ENCODE assay signal across 17 cellular contexts in the genomic region with DNA sequence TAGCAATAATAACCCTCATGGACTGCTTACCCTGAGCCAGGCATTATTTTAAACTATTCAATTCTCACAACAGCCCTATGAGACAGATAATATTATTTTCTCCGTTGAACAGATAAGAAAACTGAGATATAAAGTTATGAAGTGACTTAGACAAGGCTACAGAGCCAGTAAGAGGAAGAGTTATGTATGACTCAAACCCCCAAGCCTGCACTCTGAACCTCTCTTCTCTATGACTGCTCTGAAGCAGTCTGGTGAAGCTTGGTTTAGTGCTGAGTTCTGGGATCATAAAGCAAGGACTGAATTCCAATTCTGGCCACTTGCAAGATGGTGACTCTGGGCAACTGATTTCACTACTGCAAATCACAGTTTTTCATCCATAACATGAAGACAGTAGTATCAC. TPM values are rescaled to one million over a fixed set of nuclear protein-coding genes. Genes with fewer than 3 reads are reported as not detected.
DNase-seq lines count a peak whose midpoint lies in the region; ATAC-seq and TF ChIP-seq lines count a peak whose summit lies in the region.
"Had no signal": no experiment of that assay in that cellular context is flagged by ENCODE, and none has a peak within 500 bp of the region (broad histone marks: within the 10 kb centered on the region; RNA-seq: fewer than 3 reads in every experiment).

No MANE protein-coding gene starts in this region.

- H2BK15ac ChIP-seq in IMR-90 (ENCODE audit: low read depth, low read length), result no peak overlapping the region; the same call in 2 of the 3 replicates

- peaks cover 26% of the 10 kb centered on the region for H3K9me1 ChIP-seq in IMR-90 (ENCODE audit: insufficient read depth, low read length)

- H4K20me1 ChIP-seq in IMR-90 (ENCODE audit: insufficient read depth, low read length), result no peaks in the 10 kb centered on the region

- H3K14ac ChIP-seq in IMR-90 (replicated peaks; ENCODE audit: low read depth, low read length), result 0 out of 2 replicates have a peak overlapping the region, but pooled peaks have one; percentile 64

- peak overlapping the region; percentile 19 for H2AFZ ChIP-seq in IMR-90 (replicated peaks; ENCODE audit: low read length, poor library complexity)

- no CpG with 5 or more reads among the region's 1 CpG for WGBS in IMR-90 (ENCODE audit: extremely low coverage in 2 of 2, insufficient read length in 1 of 2), 2 experiments
- WGBS in ovary, 3 donors, result 24 to 39% (median 33%) methylated on average over 1 of the region's 1 CpG

- 0 out of 2 replicates have a peak overlapping the region, but pooled peaks have one; percentile 11 for H3K18ac ChIP-seq in IMR-90 (ENCODE audit: low read depth, low read length)

- POLR2A ChIA-PET in IMR-90 (lab: Charles Lee; ENCODE audit: unreplicated experiment), result interaction anchor here (0.6 kb wide), 1 partner anchor 31 kb away, joined by 4 read pairs; no protein-coding TSS in a partner anchor

- TF ChIP-seq CTCF in IMR-90 (conservative IDR thresholded peaks at IDR 0.05; ENCODE audit: low read depth, low read length), result no peak
- no peak for TF ChIP-seq CTCF in chondrocyte (IDR thresholded peaks at IDR 0.05)
- TF ChIP-seq CTCF in ovary (IDR thresholded peaks at IDR 0.05), result no peak
- no peak for TF ChIP-seq CTCF in natural killer cell (IDR thresholded peaks at IDR 0.05)

- H2BK120ac ChIP-seq in IMR-90 (ENCODE audit: low read depth, low read length), result no peak overlapping the region

- CTCF ChIA-PET in IMR-90 (lab: Yijun Ruan, JAX), result no interaction called here

- H3K4me1 ChIP-seq in IMR-90 (ENCODE audit: control insufficient read depth, insufficient read depth, low read length), result peaks cover 29% of the 10 kb centered on the region
- peaks cover 6% of the 10 kb centered on the region for H3K4me1 ChIP-seq in ovary (ENCODE audit: insufficient read depth)

- no peak for TF ChIP-seq POLR2A in IMR-90 (IDR thresholded peaks at IDR 0.05; ENCODE audit: low read depth, low read length)
- TF ChIP-seq POLR2A in ovary (IDR thresholded peaks at IDR 0.05), result no peak

- dilution Hi-C loops in IMR-90 (cut with HindIII; ENCODE audit: low sequenced_read_pairs, unreplicated experiment), result no loop called here

- DNase-seq in IMR-90 (peak; percentile 85), chondrocyte (ENCODE audit: low spot score) (no peak), kidney glomerular epithelial cell (lab: John Stamatoyannopoulos, UW) (peak; percentile 14), ovary (no peak), natural killer cell (no peak), DMS53 treated with DMSO at 0.1 percent for 48 hours (lab: John Stamatoyannopoulos, UW; ENCODE audit: unreplicated experiment) (no peak)
- DNase-seq in stimulated activated effector memory CD8-positive, alpha-beta T cell treated with anti-CD3 and anti-CD28 coated beads, Interleukin-12 subunit alpha, Interleukin-12 subunit beta, amount 100 ng/mL, for 72 hours (ENCODE audit: low spot score in 2 of 2), result no peak
- DNase-seq: activated CD4-positive, alpha-beta T cell treated with anti-CD3 and anti-CD28 coated beads, Interleukin-2, amount 50 U/mL, for 1 hour; activated T-cell treated with anti-CD3 and anti-CD28 coated beads, Interleukin-2, amount 50 U/mL, for 4 hours; effector CD8-positive, alpha-beta T cell; occipital lobe; Peyer's patch; tibial artery had no signal

- H3K27me3 Mint-ChIP-seq in chondrocyte (ENCODE audit: low read depth), result no peaks in the 10 kb centered on the region
- peaks cover 6 to 20% of the 10 kb centered on the region in 2 donors for H3K27me3 Mint-ChIP-seq in natural killer cell (ENCODE audit: low read depth in 2 of 2)

- in situ Hi-C loops in IMR-90 (cut with MboI; ENCODE audit: low sequenced_read_pairs), result no loop called here

- no peak overlapping the region for H4K5ac ChIP-seq in IMR-90 (ENCODE audit: low read depth, low read length)

- no peak overlapping the region for H3K4me3 Mint-ChIP-seq in chondrocyte (ENCODE audit: unreplicated experiment)
- H3K4me3 Mint-ChIP-seq in stimulated activated effector memory CD8-positive, alpha-beta T cell treated with anti-CD3 and anti-CD28 coated beads, Interleukin-12 subunit alpha, Interleukin-12 subunit beta, amount 100 ng/mL, for 72 hours, result no peak overlapping the region
- H3K4me3 Mint-ChIP-seq in natural killer cell, result no peak overlapping the region
- H3K4me3 Mint-ChIP-seq: activated naive CD8-positive, alpha-beta T cell; activated T-cell treated with anti-CD3 and anti-CD28 coated beads, Interleukin-2, amount 50 U/mL, for 4 hours had no signal

- H2BK20ac ChIP-seq in IMR-90 (ENCODE audit: low read depth, low read length), result no peak overlapping the region

- no peaks in the 10 kb centered on the region for H3K27me3 ChIP-seq in IMR-90 (ENCODE audit: control insufficient read depth, insufficient read depth, low read length)
- no peaks in the 10 kb centered on the region for H3K27me3 ChIP-seq in ovary
- H3K27me3 ChIP-seq: cardiac muscle cell, Peyer's patch, tibial artery had no signal

- H4K8ac ChIP-seq in IMR-90 (ENCODE audit: low read depth in 2 of 2, low read length in 2 of 2), result no peak overlapping the region

- peak overlapping the region; percentile 34; the same call in 1 of the 2 replicates for H3K4me2 ChIP-seq in IMR-90 (ENCODE audit: low read depth, low read length)

- no peak overlapping the region for H3K4ac ChIP-seq in IMR-90 (ENCODE audit: low read depth, low read length)

- H3K56ac ChIP-seq in IMR-90 (ENCODE audit: extremely low read depth, insufficient read depth, low read length), result no peak overlapping the region

- H2BK5ac ChIP-seq in IMR-90 (ENCODE audit: low read depth, low read length, poor library complexity, severe bottlenecking), result peak overlapping the region; percentile 68

- H3K27ac ChIP-seq in IMR-90 (ENCODE audit: insufficient read depth, low read length), result no peak overlapping the region
- H3K27ac ChIP-seq in ovary, result no peak overlapping the region
- H3K27ac ChIP-seq: C4-2B, cardiac muscle cell, tibial artery had no signal

- H3K9me3 Mint-ChIP-seq in chondrocyte (ENCODE audit: low read depth), result no peaks in the 10 kb centered on the region
- no peaks in the 10 kb centered on the region for H3K9me3 Mint-ChIP-seq in stimulated activated effector memory CD8-positive, alpha-beta T cell treated with anti-CD3 and anti-CD28 coated beads, Interleukin-12 subunit alpha, Interleukin-12 subunit beta, amount 100 ng/mL, for 72 hours
- H3K9me3 Mint-ChIP-seq in natural killer cell, result no peaks in the 10 kb centered on the region
- H3K9me3 Mint-ChIP-seq: activated T-cell treated with anti-CD3 and anti-CD28 coated beads, Interleukin-2, amount 50 U/mL, for 4 hours had no signal

- BruUV-seq in IMR-90 (replicated peaks; lab: Mats Ljungman, UMichigan), result no TSS peak

- no peak overlapping the region for H2AK9ac ChIP-seq in IMR-90 (replicated peaks; ENCODE audit: low read depth, low read length, poor library complexity)

- H3K9me3 ChIP-seq in IMR-90 (ENCODE audit: control insufficient read depth, insufficient read depth, low read length), result no peaks in the 10 kb centered on the region
- H3K9me3 ChIP-seq in ovary, result no peaks in the 10 kb centered on the region
- H3K9me3 ChIP-seq: Peyer's patch, tibial artery had no signal

- intact Hi-C loops in IMR-90 (cut with micrococcal nuclease), result no loop called here
- intact Hi-C loops in ovary (cut with DNase I), result no loop called here
- intact Hi-C loops in natural killer cell (cut with micrococcal nuclease), result no loop called here

- no peaks in the 10 kb centered on the region for H3K79me1 ChIP-seq in IMR-90 (ENCODE audit: low read depth in 1 of 2, low read length in 2 of 2)

- H3K4me1 Mint-ChIP-seq in chondrocyte (ENCODE audit: low read depth), result peaks cover 44% of the 10 kb centered on the region
- H3K4me1 Mint-ChIP-seq in stimulated activated effector memory CD8-positive, alpha-beta T cell treated with anti-CD3 and anti-CD28 coated beads, Interleukin-12 subunit alpha, Interleukin-12 subunit beta, amount 100 ng/mL, for 72 hours, result no peaks in the 10 kb centered on the region
- no peaks in the 10 kb centered on the region for H3K4me1 Mint-ChIP-seq in natural killer cell

- TF ChIP-seq EP300 in ovary (IDR thresholded peaks at IDR 0.05), result no peak

- H3K36me3 Mint-ChIP-seq in chondrocyte (ENCODE audit: low read depth) (peaks cover 3% of the 10 kb centered on the region), natural killer cell (no peaks in the 10 kb centered on the region)
- no peaks in the 10 kb centered on the region for H3K36me3 Mint-ChIP-seq in stimulated activated effector memory CD8-positive, alpha-beta T cell treated with anti-CD3 and anti-CD28 coated beads, Interleukin-12 subunit alpha, Interleukin-12 subunit beta, amount 100 ng/mL, for 72 hours
- H3K36me3 Mint-ChIP-seq: activated naive CD8-positive, alpha-beta T cell had no signal

- no peak overlapping the region for H3K9ac ChIP-seq in IMR-90 (ENCODE audit: low read depth, low read length)

- H3K4me3 ChIP-seq in IMR-90 (ENCODE audit: insufficient read depth, low read depth, low read length) (no peak overlapping the region), ovary (no peak overlapping the region)
- H3K4me3 ChIP-seq: cardiac muscle cell, Peyer's patch, tibial artery had no signal

- no peak overlapping the region for H3K23ac ChIP-seq in IMR-90 (ENCODE audit: low read depth, low read length)

- no peak for TF ChIP-seq RAD21 in IMR-90 (IDR thresholded peaks at IDR 0.05; ENCODE audit: low read length)

- peak overlapping the region; percentile 42; the same call in 1 of the 2 replicates for H2AK5ac ChIP-seq in IMR-90 (ENCODE audit: low read depth, low read length)

- ATAC-seq in IMR-90 (ENCODE audit: low read depth) (peak; percentile 77), natural killer cell (no peak)
- ATAC-seq in stimulated activated effector memory CD8-positive, alpha-beta T cell treated with anti-CD3 and anti-CD28 coated beads, Interleukin-12 subunit alpha, Interleukin-12 subunit beta, amount 100 ng/mL, for 72 hours, result peak; percentile 53
- ATAC-seq: activated T-cell treated with anti-CD3 and anti-CD28 coated beads, Interleukin-2, amount 50 U/mL, for 4 hours; SK-N-SH treated with all-trans-retinoic acid at 6 μM for 48 hours had no signal

- peak overlapping the region; percentile 9 for H3K27ac Mint-ChIP-seq in chondrocyte (ENCODE audit: unreplicated experiment)
- H3K27ac Mint-ChIP-seq in stimulated activated effector memory CD8-positive, alpha-beta T cell treated with anti-CD3 and anti-CD28 coated beads, Interleukin-12 subunit alpha, Interleukin-12 subunit beta, amount 100 ng/mL, for 72 hours, result no peak overlapping the region
- no peak overlapping the region for H3K27ac Mint-ChIP-seq in natural killer cell
- H3K27ac Mint-ChIP-seq: activated naive CD8-positive, alpha-beta T cell had no signal

- H4K91ac ChIP-seq in IMR-90 (ENCODE audit: insufficient read depth, low read depth, low read length), result no peak overlapping the region

- H3K36me3 ChIP-seq in IMR-90 (ENCODE audit: control insufficient read depth, insufficient read depth, low read length), result no peaks in the 10 kb centered on the region
- no peaks in the 10 kb centered on the region for H3K36me3 ChIP-seq in ovary
- H3K36me3 ChIP-seq: cardiac muscle cell, Peyer's patch, tibial artery had no signal

RNA-seq across cellular contexts. Expression of a gene that starts 34.5 kb away (rescaled TPM):
- total RNA-seq in IMR-90 (2012; rRNA removed), result 28.6 and 31.7 TPM in 2 replicates
- polyA plus RNA-seq in IMR-90 (2012; rRNA removed), result 68.0 and 71.4 TPM in 2 replicates
- polyA plus RNA-seq in IMR-90 (2012; cell fraction: cytosol; rRNA removed), result 42.9 and 47.7 TPM in 2 replicates
- 157 and 165 TPM in 2 replicates for polyA plus RNA-seq in IMR-90 (2012; cell fraction: nucleus; rRNA removed; ENCODE audit: low replicate concordance)
- 112 to 181 TPM (median 164 TPM) in 3 replicates for total RNA-seq in chondrocyte
- total RNA-seq in ovary, result 100 to 1,000 TPM in 5 of 7 donors, 10 to 100 TPM in 2; 45.2 to 230 (median 149) TPM
- polyA plus RNA-seq in ovary, result 10 to 100 TPM; 88.5 to 93.9 TPM
- 1 to 10 TPM; 4.3 to 9.3 (median 7.5) TPM for total RNA-seq in natural killer cell

RNA-seq across cellular contexts. Expression of a gene that starts 45.4 kb away (rescaled TPM):
- 144 and 146 TPM in 2 replicates for total RNA-seq in IMR-90 (2012; rRNA removed)
- polyA plus RNA-seq in IMR-90 (2012; rRNA removed), result 101 and 106 TPM in 2 replicates
- 58.6 and 84.5 TPM in 2 replicates for polyA plus RNA-seq in IMR-90 (2012; cell fraction: cytosol; rRNA removed)
- 41.6 and 70.5 TPM in 2 replicates for polyA plus RNA-seq in IMR-90 (2012; cell fraction: nucleus; rRNA removed; ENCODE audit: low replicate concordance)
- 56.8 to 76.3 TPM (median 58.8 TPM) in 3 replicates for total RNA-seq in chondrocyte
- total RNA-seq in ovary, result 100 to 1,000 TPM in 1 of 7 donors, 10 to 100 TPM in 6; 43.3 to 105 (median 87.7) TPM
- 100 to 1,000 TPM in 1 of 2 donors, 10 to 100 TPM in 1; 78.6 to 134 TPM for polyA plus RNA-seq in ovary
- 10 to 100 TPM; 45.5 to 50.0 (median 47.1) TPM for total RNA-seq in natural killer cell

RNA-seq across cellular contexts. Expression of a gene that starts 47.9 kb away (rescaled TPM):
- total RNA-seq in IMR-90 (2012; rRNA removed), result not detected in 2 replicates
- polyA plus RNA-seq in IMR-90 (2012; rRNA removed), result not detected in 2 replicates
- not detected in 2 replicates for polyA plus RNA-seq in IMR-90 (2012; cell fraction: cytosol; rRNA removed)
- not detected in 2 replicates for polyA plus RNA-seq in IMR-90 (2012; cell fraction: nucleus; rRNA removed; ENCODE audit: low replicate concordance)
- not detected in 3 replicates for total RNA-seq in chondrocyte
- total RNA-seq in ovary, result under 1 TPM in 1 of 7 donors, not detected in 6; 0.12 TPM
- polyA plus RNA-seq in ovary, result under 1 TPM in 1 of 2 donors, not detected in 1; 0.13 TPM
- not detected for total RNA-seq in natural killer cell
- total RNA-seq: activated T-cell treated with anti-CD3 and anti-CD28 coated beads, Interleukin-2, amount 50 U/mL, for 4 hours; occipital lobe had no signal

RNA-seq across cellular contexts. Expression of a gene that starts 53.2 kb away (rescaled TPM):
- total RNA-seq in IMR-90 (2012; rRNA removed) (not detected in 2 replicates), chondrocyte (not detected in 3 replicates), ovary (10 to 100 TPM in 1 of 7 donors, under 1 TPM in 4, not detected in 2; 0.24 to 11.3 (median 0.45) TPM), natural killer cell (under 1 TPM in 1 of 3 donors, not detected in 2; 0.07 TPM)
- polyA plus RNA-seq in IMR-90 (2012; rRNA removed) (not detected in 2 replicates), ovary (10 to 100 TPM in 1 of 2 donors, 1 to 10 TPM in 1; 1.7 to 36.1 TPM)
- 0.02 TPM in 1 of 2 replicates, not detected in the other for polyA plus RNA-seq in IMR-90 (2012; cell fraction: cytosol; rRNA removed)
- polyA plus RNA-seq in IMR-90 (2012; cell fraction: nucleus; rRNA removed; ENCODE audit: low replicate concordance), result 0.04 TPM in 1 of 2 replicates, not detected in the other
- total RNA-seq: activated T-cell treated with anti-CD3 and anti-CD28 coated beads, Interleukin-2, amount 50 U/mL, for 4 hours had no signal

Comparison
In these comparisons a context has a peak if more than half of its experiments do, and no peak if none do; other contexts are left out.
1. ATAC-seq: peak in IMR-90 (single experiment) and stimulated activated effector memory CD8-positive, alpha-beta T cell treated with anti-CD3 and anti-CD28 coated beads, Interleukin-12 subunit alpha, Interleukin-12 subunit beta, amount 100 ng/mL, for 72 hours (single experiment); none in natural killer cell (0 of 3).
2. DNase-seq: peak in IMR-90 (single experiment) and kidney glomerular epithelial cell (single experiment); none in chondrocyte (single experiment), stimulated activated effector memory CD8-positive, alpha-beta T cell treated with anti-CD3 and anti-CD28 coated beads, Interleukin-12 subunit alpha, Interleukin-12 subunit beta, amount 100 ng/mL, for 72 hours (0 of 2), ovary (0 of 5), natural killer cell (single experiment) and DMS53 treated with DMSO at 0.1 percent for 48 hours (single experiment).